ENCODE assay signal across 3 cellular contexts in genomic region chr17:83012873-83013778, GRCh38.
TF ChIP-seq lines count a peak whose summit lies in the region.

No MANE protein-coding gene starts in this region.

TF ChIP-seq in IMR-90, 13 proteins besides CTCF, POLR2A, EP300 and RAD21:
- peak; percentile 84; the same call in 1 of the 2 replicates for TF ChIP-seq MAZ (IDR thresholded peaks at IDR 0.05; ENCODE audit: borderline replicate concordance, low read depth, low read length)
- TF ChIP-seq NFE2L2 (IDR thresholded peaks at IDR 0.05; ENCODE audit: low read depth, low read length): no peak
- peak; percentile 77 for TF ChIP-seq MXI1 (IDR thresholded peaks at IDR 0.05; ENCODE audit: borderline replicate concordance, low read depth, low read length)
- peak; percentile 50 for TF ChIP-seq CEBPB (IDR thresholded peaks at IDR 0.05; ENCODE audit: low read depth, low read length)
- peak; percentile 94 for TF ChIP-seq USF2 (IDR thresholded peaks at IDR 0.05; ENCODE audit: low read depth, low read length)
- peak; percentile 93 for TF ChIP-seq BHLHE40 (IDR thresholded peaks at IDR 0.05; ENCODE audit: low read depth, low read length)

TF ChIP-seq in H1, 55 proteins besides CTCF, POLR2A, EP300 and RAD21:
- TF ChIP-seq CHD1 (IDR thresholded peaks at IDR 0.05; ENCODE audit: low read depth, low read length): no peak
- no peak for TF ChIP-seq CTBP2 (IDR thresholded peaks at IDR 0.05; ENCODE audit: borderline replicate concordance, insufficient read depth, insufficient read length, low read length)
- no peak for TF ChIP-seq SP2 (IDR thresholded peaks at IDR 0.05; ENCODE audit: low read length)
- no peak for TF ChIP-seq RBBP5 (IDR thresholded peaks at IDR 0.05; ENCODE audit: borderline replicate concordance, low read depth, low read length)
- no peak for TF ChIP-seq TAF7 (optimal IDR thresholded peaks at IDR 0.05; ENCODE audit: borderline replicate concordance, low read depth, low read length)
- no peak for TF ChIP-seq RNF2 (IDR thresholded peaks at IDR 0.05; ENCODE audit: borderline replicate concordance, low read depth, low read length, missing control alignments, poor library complexity, severe bottlenecking)

TF ChIP-seq in HEK293T, 16 proteins besides CTCF, POLR2A, EP300 and RAD21:
- TF ChIP-seq LEF1 (IDR thresholded peaks at IDR 0.05; ENCODE audit: borderline replicate concordance): no peak
- TF ChIP-seq SUZ12 (IDR thresholded peaks at IDR 0.05): no peak
- no peak for TF ChIP-seq ZNF384 (IDR thresholded peaks at IDR 0.05)
- no peak for TF ChIP-seq BHLHE40 (IDR thresholded peaks at IDR 0.05; ENCODE audit: borderline replicate concordance)
- TF ChIP-seq TARDBP (IDR thresholded peaks at IDR 0.05): no peak
- TF ChIP-seq ARNT (IDR thresholded peaks at IDR 0.05): no peak
- TF ChIP-seq NFRKB (IDR thresholded peaks at IDR 0.05): no peak
- no peak for TF ChIP-seq FOXA1 (IDR thresholded peaks at IDR 0.05)
